18 cellular contexts compared by ENCODE assay signal in the genomic region with DNA sequence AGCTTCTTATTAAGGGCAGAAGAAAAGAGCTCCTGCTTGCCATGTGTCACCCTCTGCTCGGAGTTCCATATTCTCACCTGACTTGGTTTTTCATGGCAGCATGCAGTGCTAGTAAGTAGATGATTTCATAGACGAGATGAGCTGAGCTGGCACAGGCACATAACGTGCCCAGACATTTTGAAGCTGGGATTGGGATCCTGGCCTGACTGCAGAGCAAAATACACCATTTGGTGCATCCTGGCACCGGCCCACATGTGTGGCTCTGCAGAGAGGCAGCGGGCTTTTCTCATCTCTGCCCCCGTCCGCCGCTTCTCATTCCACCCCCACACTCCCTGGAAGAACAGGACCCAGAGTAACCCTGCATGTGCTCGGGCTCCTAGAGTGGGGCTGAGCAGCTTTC. TPM values are rescaled to one million over a fixed set of nuclear protein-coding genes. Genes with fewer than 3 reads are reported as not detected.
DNase-seq lines count a peak whose midpoint lies in the region; ATAC-seq, FAIRE-seq and TF ChIP-seq lines count a peak whose summit lies in the region.
"Had no signal": no experiment of that assay in that cellular context is flagged by ENCODE, and none has a peak within 500 bp of the region (broad histone marks: within the 10 kb centered on the region; RNA-seq: fewer than 3 reads in every experiment).

No MANE protein-coding gene starts in this region.

- H3K4me3 Mint-ChIP-seq in activated naive CD4-positive, alpha-beta T cell treated with anti-CD3 and anti-CD28 coated beads, Interleukin-2, amount 10 ng/mL, durations not matched to agents 7 days and 5 days, result no peak overlapping the region
- no peak overlapping the region for H3K4me3 Mint-ChIP-seq in activated naive CD4-positive, alpha-beta T cell treated with anti-CD3 and anti-CD28 coated beads for 36 hours
- H3K4me3 Mint-ChIP-seq: activated CD4-positive, alpha-beta memory T cell treated with anti-CD3 and anti-CD28 coated beads for 36 hours; H9 had no signal

- H3K9me3 Mint-ChIP-seq in activated naive CD4-positive, alpha-beta T cell treated with anti-CD3 and anti-CD28 coated beads, Interleukin-2, amount 10 ng/mL, durations not matched to agents 7 days and 5 days, result no peaks in the 10 kb centered on the region
- H3K9me3 Mint-ChIP-seq in activated naive CD4-positive, alpha-beta T cell treated with anti-CD3 and anti-CD28 coated beads for 36 hours, result no peaks in the 10 kb centered on the region
- H3K9me3 Mint-ChIP-seq: activated CD4-positive, alpha-beta memory T cell treated with anti-CD3 and anti-CD28 coated beads for 36 hours; H9; immature natural killer cell had no signal

- H3K4me1 ChIP-seq in prostate gland (replicated peaks), result peaks cover 36% of the 10 kb centered on the region

- WGBS in prostate gland, result 28% methylated on average over 9 of the region's 9 CpGs

- no peak overlapping the region for H3K4me3 ChIP-seq in epithelial cell of esophagus (ENCODE audit: low read length)
- H3K4me3 ChIP-seq in prostate gland, result no peak overlapping the region

- peaks cover 25% of the 10 kb centered on the region for H3K4me1 Mint-ChIP-seq in activated naive CD4-positive, alpha-beta T cell treated with anti-CD3 and anti-CD28 coated beads, Interleukin-2, amount 10 ng/mL, durations not matched to agents 7 days and 5 days
- peaks cover 12% of the 10 kb centered on the region for H3K4me1 Mint-ChIP-seq in activated naive CD4-positive, alpha-beta T cell treated with anti-CD3 and anti-CD28 coated beads for 36 hours (ENCODE audit: low read depth)

- CTCF ChIA-PET in activated naive CD4-positive, alpha-beta T cell treated with anti-CD3 and anti-CD28 coated beads, Interleukin-2, amount 10 ng/mL, durations not matched to agents 7 days and 5 days (lab: Charles Lee), result no interaction called here
- CTCF ChIA-PET in activated naive CD4-positive, alpha-beta T cell treated with anti-CD3 and anti-CD28 coated beads for 36 hours (lab: Charles Lee), result interaction anchor here (1.0 kb wide), 1 partner anchor 11 kb away, joined by 3 read pairs; no protein-coding TSS in a partner anchor

- H3K27me3 ChIP-seq in prostate gland (replicated peaks; ENCODE audit: insufficient read depth), result no peaks in the 10 kb centered on the region

- TF ChIP-seq CTCF in epithelial cell of esophagus (IDR thresholded peaks at IDR 0.05; ENCODE audit: insufficient read depth, low read depth, low read length, missing control alignments) (no peak), prostate gland (IDR thresholded peaks at IDR 0.05) (no peak)

- H3K36me3 Mint-ChIP-seq in activated naive CD4-positive, alpha-beta T cell treated with anti-CD3 and anti-CD28 coated beads, Interleukin-2, amount 10 ng/mL, durations not matched to agents 7 days and 5 days, result peaks cover 58% of the 10 kb centered on the region
- peaks cover 24% of the 10 kb centered on the region for H3K36me3 Mint-ChIP-seq in activated naive CD4-positive, alpha-beta T cell treated with anti-CD3 and anti-CD28 coated beads for 36 hours (ENCODE audit: low read depth)

- peak overlapping the region; percentile 19 for H3K27ac Mint-ChIP-seq in activated naive CD4-positive, alpha-beta T cell treated with anti-CD3 and anti-CD28 coated beads, Interleukin-2, amount 10 ng/mL, durations not matched to agents 7 days and 5 days
- H3K27ac Mint-ChIP-seq in activated naive CD4-positive, alpha-beta T cell treated with anti-CD3 and anti-CD28 coated beads for 36 hours, result no peak overlapping the region
- H3K27ac Mint-ChIP-seq: activated CD4-positive, alpha-beta memory T cell treated with anti-CD3 and anti-CD28 coated beads for 36 hours had no signal

- H3K36me3 ChIP-seq in prostate gland, result peaks cover 0 to 5% of the 10 kb centered on the region in 2 donors

- no peak for FAIRE-seq in GM12892 (lab: Jason Lieb, UNC)

- no peak for TF ChIP-seq POLR2A in prostate gland (IDR thresholded peaks at IDR 0.05)
- TF ChIP-seq POLR2A in GM12892 (IDR thresholded peaks at IDR 0.05; ENCODE audit: low read depth, low read length), result no peak

- H3K9me3 ChIP-seq in prostate gland, result no peaks in the 10 kb centered on the region

- ATAC-seq in HG03432 (IDR thresholded peaks at IDR 0.05; ENCODE audit: unreplicated experiment), result no peak
- ATAC-seq: stimulated activated naive CD8-positive, alpha-beta T cell treated with anti-CD3 and anti-CD28 coated beads, Interleukin-15, Interleukin-2, amounts not matched to agents 100 U/mL and 50 U/mL, for 24 hours had no signal

- H3K27ac ChIP-seq in prostate gland, result peak overlapping the region; percentile 85 to 89

- H3K27me3 Mint-ChIP-seq in activated naive CD4-positive, alpha-beta T cell treated with anti-CD3 and anti-CD28 coated beads, Interleukin-2, amount 10 ng/mL, durations not matched to agents 7 days and 5 days, result no peaks in the 10 kb centered on the region
- no peaks in the 10 kb centered on the region for H3K27me3 Mint-ChIP-seq in activated naive CD4-positive, alpha-beta T cell treated with anti-CD3 and anti-CD28 coated beads for 36 hours (ENCODE audit: low read depth)
- H3K27me3 Mint-ChIP-seq: activated CD4-positive, alpha-beta memory T cell treated with anti-CD3 and anti-CD28 coated beads for 36 hours had no signal

- no peak for DNase-seq in activated naive CD4-positive, alpha-beta T cell treated with anti-CD3 and anti-CD28 coated beads, Interleukin-2, amount 10 ng/mL, durations not matched to agents 7 days and 5 days
- DNase-seq in activated naive CD4-positive, alpha-beta T cell treated with anti-CD3 and anti-CD28 coated beads for 36 hours, result no peak
- DNase-seq in NCI-H446 (lab: John Stamatoyannopoulos, UW) (peak; percentile 78 to 92), epithelial cell of esophagus (ENCODE audit: low read depth) (peak; percentile 70), prostate gland (ENCODE audit: low spot score) (peak; percentile 53), AG20443 (ENCODE audit: low spot score) (no peak), GM12892 (ENCODE audit: insufficient read length) (no peak)
- DNase-seq: activated CD4-positive, alpha-beta memory T cell treated with anti-CD3 and anti-CD28 coated beads for 36 hours; KG1; NCI-H1048; NCI-H2107; NCI-H82; stimulated activated naive CD8-positive, alpha-beta T cell treated with anti-CD3 and anti-CD28 coated beads, Interleukin-15, Interleukin-2, amounts not matched to agents 100 U/mL and 50 U/mL, for 24 hours had no signal

- intact Hi-C loops in activated naive CD4-positive, alpha-beta T cell treated with anti-CD3 and anti-CD28 coated beads for 36 hours (cut with micrococcal nuclease), result no loop called here
- intact Hi-C loops in prostate gland (cut with DNase I), result no loop called here

RNA-seq across cellular contexts. Expression of a gene that starts 24.8 kb away (rescaled TPM):
- total RNA-seq in activated naive CD4-positive, alpha-beta T cell treated with anti-CD3 and anti-CD28 coated beads for 36 hours, result 10 to 100 TPM; 62.2 to 66.9 TPM
- total RNA-seq in prostate gland, result 100 to 1,000 TPM in 1 of 2 donors, 10 to 100 TPM in 1; 60.8 to 215 TPM
- polyA plus RNA-seq in GM12892 (2012; ENCODE audit: missing spikeins), result 42.4 TPM

RNA-seq across cellular contexts. Expression of a gene that starts 49.8 kb away (rescaled TPM):
- total RNA-seq in activated naive CD4-positive, alpha-beta T cell treated with anti-CD3 and anti-CD28 coated beads for 36 hours, result not detected
- total RNA-seq in prostate gland, result 100 to 1,000 TPM in 1 of 2 donors, 10 to 100 TPM in 1; 12.6 to 103 TPM
- not detected for polyA plus RNA-seq in GM12892 (2012; ENCODE audit: missing spikeins)
- total RNA-seq: activated CD4-positive, alpha-beta memory T cell treated with anti-CD3 and anti-CD28 coated beads for 36 hours; glomerular endothelial cell; H9 had no signal
- polyA plus RNA-seq: neural cell had no signal

Comparison
In these comparisons a context has a peak if more than half of its experiments do, and no peak if none do; other contexts are left out.
1. DNase-seq: peak in NCI-H446 (2 of 2), epithelial cell of esophagus (single experiment) and prostate gland (single experiment); none in activated naive CD4-positive, alpha-beta T cell treated with anti-CD3 and anti-CD28 coated beads, Interleukin-2, amount 10 ng/mL, durations not matched to agents 7 days and 5 days (single experiment), activated naive CD4-positive, alpha-beta T cell treated with anti-CD3 and anti-CD28 coated beads for 36 hours (single experiment), AG20443 (single experiment) and GM12892 (single experiment).
2. RNA of a gene that starts 49.8 kb away (total RNA-seq): 12.6 to 103 TPM in prostate gland; not detected in activated naive CD4-positive, alpha-beta T cell treated with anti-CD3 and anti-CD28 coated beads for 36 hours; every median in the first group is over 10 times any median in the second.